In the genomic region with DNA sequence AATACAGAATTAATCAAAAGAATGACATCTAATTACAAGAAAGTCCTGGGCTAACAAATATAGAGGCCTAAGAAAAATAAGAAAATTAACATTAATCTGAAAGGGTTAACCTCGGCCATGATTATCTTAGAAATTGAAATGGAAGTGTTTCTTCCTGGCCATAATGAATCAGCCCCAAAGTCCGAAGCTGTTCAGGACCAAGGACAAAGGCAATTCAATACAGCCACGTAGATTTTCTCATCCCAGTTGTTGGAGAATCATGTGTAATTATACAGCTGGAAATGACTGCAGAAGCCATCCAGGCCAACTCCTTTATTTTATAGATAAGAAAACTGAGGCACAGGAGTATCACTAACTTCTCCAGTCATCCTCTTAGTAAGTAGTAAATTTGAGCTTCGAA, we compare ENCODE assay signal across 30 cellular contexts. TPM values are rescaled to one million over a fixed set of nuclear protein-coding genes. Genes with fewer than 3 reads are reported as not detected.
A peak's percentile ranks its signal among the peaks of the same experiment; 100 is the strongest.
DNase-seq lines count a peak whose midpoint lies in the region; ATAC-seq and TF ChIP-seq lines count a peak whose summit lies in the region.
"Had no signal": no experiment of that assay in that cellular context is flagged by ENCODE, and none has a peak within 500 bp of the region (broad histone marks: within the 10 kb centered on the region; RNA-seq: fewer than 3 reads in every experiment).

No MANE protein-coding gene starts in this region.

- H2AFZ ChIP-seq in Karpas-422 (ENCODE audit: low read length) = no peak overlapping the region

- H3K9ac ChIP-seq in Karpas-422 (ENCODE audit: low read length) (no peak overlapping the region), liver (ENCODE audit: low read depth in 1 of 2, low read length in 2 of 2) (no peak overlapping the region)

- ATAC-seq in GM21526 (IDR thresholded peaks at IDR 0.05; ENCODE audit: low FRiP score, unreplicated experiment) = no peak
- ATAC-seq: heart left ventricle; mucosa of descending colon; natural killer cell treated with Interleukin-12 subunit alpha and Interleukin-12 subunit beta and Interleukin-15 and Interleukin-18, amount 100 ng/mL, for 72 hours; Panc1; stimulated activated memory B cell treated with anti-CD40 and anti-IgM and Interleukin-4, amounts not matched to agents 10 μg/mL and 1 μg/mL and 100 μg/mL, for 72 hours had no signal

- no peak for TF ChIP-seq CTCF in liver (IDR thresholded peaks at IDR 0.05; ENCODE audit: low read depth, low read length, missing input control)

- no peaks in the 10 kb centered on the region for H3K36me3 ChIP-seq in Karpas-422 (ENCODE audit: insufficient read depth, low read length)
- H3K36me3 ChIP-seq in liver (ENCODE audit: control insufficient read depth in 4 of 4, insufficient read depth in 3 of 4, low read depth in 1 of 4, low read length in 3 of 4) = no peaks in the 10 kb centered on the region
- H3K36me3 ChIP-seq: adrenal gland, heart left ventricle had no signal

- H3K4me1 ChIP-seq in Karpas-422 (ENCODE audit: low read length) (no peaks in the 10 kb centered on the region), liver (ENCODE audit: control insufficient read depth in 4 of 4, insufficient read depth in 4 of 4, low read length in 3 of 4) (no peaks in the 10 kb centered on the region)
- H3K4me1 ChIP-seq: adrenal gland, heart left ventricle had no signal

- no peak overlapping the region for H3K27ac ChIP-seq in Karpas-422 (ENCODE audit: low read length)
- no peak overlapping the region for H3K27ac ChIP-seq in liver (ENCODE audit: low read depth in 1 of 2, low read length in 2 of 2)
- H3K27ac ChIP-seq: adrenal gland, epithelial cell of prostate, heart left ventricle had no signal

- no peaks in the 10 kb centered on the region for H3K79me2 ChIP-seq in Karpas-422 (ENCODE audit: low read length)

- H3K27me3 ChIP-seq in Karpas-422 (ENCODE audit: low read length) (no peaks in the 10 kb centered on the region), liver (ENCODE audit: control insufficient read depth in 4 of 4, insufficient read depth in 4 of 4, low read length in 3 of 4) (no peaks in the 10 kb centered on the region)
- H3K27me3 ChIP-seq: adrenal gland, heart left ventricle had no signal

- no peak overlapping the region for H3K4me3 ChIP-seq in Karpas-422 (ENCODE audit: low read length)
- H3K4me3 ChIP-seq in liver (ENCODE audit: low read depth in 1 of 3, low read length in 3 of 3) = no peak overlapping the region
- H3K4me3 ChIP-seq: adrenal gland, heart left ventricle, mucosa of descending colon had no signal

- no peak overlapping the region for H3K4me2 ChIP-seq in Karpas-422 (ENCODE audit: low read depth, low read length, poor library complexity, severe bottlenecking)

- H3K9me3 ChIP-seq in Karpas-422 (ENCODE audit: low read length) (no peaks in the 10 kb centered on the region), liver (ENCODE audit: control insufficient read depth in 4 of 4, low read length in 3 of 4) (no peaks in the 10 kb centered on the region)
- H3K9me3 ChIP-seq: adrenal gland, mucosa of descending colon had no signal

- 65% methylated on average over 4 of the region's 4 CpGs for WGBS in liver

- H4K20me1 ChIP-seq in Karpas-422 (ENCODE audit: insufficient read depth, low read depth, low read length) = no peaks in the 10 kb centered on the region

- DNase-seq in EH (ENCODE audit: low read depth) (peak; percentile 9), Karpas-422 (peak; percentile 27), dermis blood vessel endothelial cell (peak; percentile 8), SHP77 (lab: John Stamatoyannopoulos, UW) (no peak), GF-D8 (lab: John Stamatoyannopoulos, UW) (no peak)
- DNase-seq: activated CD4-positive, alpha-beta memory T cell treated with anti-CD3 and anti-CD28 coated beads for 36 hours; activated CD4-positive, alpha-beta T cell treated with anti-CD3 and anti-CD28 coated beads for 1 hour; activated CD8-positive, alpha-beta memory T cell treated with anti-CD3 and anti-CD28 coated beads, Interleukin-2, amount 50 U/mL, for 4 hours; activated naive CD4-positive, alpha-beta T cell treated with anti-CD3 and anti-CD28 coated beads for 36 hours; adrenal gland; Calu3; DMS79; effector CD4-positive, alpha-beta T cell; GDM1; heart left ventricle; mucosa of descending colon; NCI-H1436; NCI-H2081 treated with DMSO at 0.1 percent for 48 hours; NCI-H226; NCI-H69; occipital lobe; SHP77 treated with DMSO at 0.1 percent for 48 hours; substantia nigra; trophoblast cell had no signal

- no peaks in the 10 kb centered on the region for H3K9me2 ChIP-seq in Karpas-422 (replicated peaks; ENCODE audit: insufficient read depth, low read length)

- no peak for TF ChIP-seq RAD21 in liver (IDR thresholded peaks at IDR 0.05)

TF ChIP-seq in liver, 16 proteins besides CTCF, POLR2A, EP300 and RAD21:
- TF ChIP-seq, protein P1, sequence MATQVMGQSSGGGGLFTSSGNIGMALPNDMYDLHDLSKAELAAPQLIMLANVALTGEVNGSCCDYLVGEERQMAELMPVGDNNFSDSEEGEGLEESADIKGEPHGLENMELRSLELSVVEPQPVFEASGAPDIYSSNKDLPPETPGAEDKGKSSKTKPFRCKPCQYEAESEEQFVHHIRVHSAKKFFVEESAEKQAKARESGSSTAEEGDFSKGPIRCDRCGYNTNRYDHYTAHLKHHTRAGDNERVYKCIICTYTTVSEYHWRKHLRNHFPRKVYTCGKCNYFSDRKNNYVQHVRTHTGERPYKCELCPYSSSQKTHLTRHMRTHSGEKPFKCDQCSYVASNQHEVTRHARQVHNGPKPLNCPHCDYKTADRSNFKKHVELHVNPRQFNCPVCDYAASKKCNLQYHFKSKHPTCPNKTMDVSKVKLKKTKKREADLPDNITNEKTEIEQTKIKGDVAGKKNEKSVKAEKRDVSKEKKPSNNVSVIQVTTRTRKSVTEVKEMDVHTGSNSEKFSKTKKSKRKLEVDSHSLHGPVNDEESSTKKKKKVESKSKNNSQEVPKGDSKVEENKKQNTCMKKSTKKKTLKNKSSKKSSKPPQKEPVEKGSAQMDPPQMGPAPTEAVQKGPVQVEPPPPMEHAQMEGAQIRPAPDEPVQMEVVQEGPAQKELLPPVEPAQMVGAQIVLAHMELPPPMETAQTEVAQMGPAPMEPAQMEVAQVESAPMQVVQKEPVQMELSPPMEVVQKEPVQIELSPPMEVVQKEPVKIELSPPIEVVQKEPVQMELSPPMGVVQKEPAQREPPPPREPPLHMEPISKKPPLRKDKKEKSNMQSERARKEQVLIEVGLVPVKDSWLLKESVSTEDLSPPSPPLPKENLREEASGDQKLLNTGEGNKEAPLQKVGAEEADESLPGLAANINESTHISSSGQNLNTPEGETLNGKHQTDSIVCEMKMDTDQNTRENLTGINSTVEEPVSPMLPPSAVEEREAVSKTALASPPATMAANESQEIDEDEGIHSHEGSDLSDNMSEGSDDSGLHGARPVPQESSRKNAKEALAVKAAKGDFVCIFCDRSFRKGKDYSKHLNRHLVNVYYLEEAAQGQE (IDR thresholded peaks at IDR 0.05) = peak; percentile 90
- no peak for TF ChIP-seq GABPA (IDR thresholded peaks at IDR 0.05 in 1 of 2, conservative IDR thresholded peaks at IDR 0.05 in 1 of 2)
TF ChIP-seq in liver: peak in this region for 1.

RNA-seq across cellular contexts. Expression of gene GBE1, which starts 38.0 kb away (rescaled TPM):
- total RNA-seq in Karpas-422 (2014; rRNA removed; shearing (Covaris generic); ENCODE audit: low replicate concordance) = 71.5 and 134 TPM in 2 replicates
- total RNA-seq in dermis blood vessel endothelial cell (70.5 and 124 TPM in 2 replicates), liver (10 to 100 TPM; 24.3 to 95.6 TPM)
- 10 to 100 TPM; 22.5 to 27.4 TPM for polyA plus RNA-seq in liver

Comparison
In these comparisons a context has a peak if more than half of its experiments do, and no peak if none do; other contexts are left out.
1. DNase-seq: peak in EH (single experiment), Karpas-422 (single experiment) and dermis blood vessel endothelial cell (single experiment); none in SHP77 (0 of 2) and GF-D8 (single experiment).